ENCODE assay signal across 30 cellular contexts in genomic region chr2:25895046-25895445, GRCh38.
"Had no signal": no experiment of that assay in that cellular context is flagged by ENCODE, and none has a peak within 500 bp of the region (broad histone marks: within the 10 kb centered on the region; RNA-seq: fewer than 3 reads in every experiment).

No MANE protein-coding gene starts in this region.

- H3K4me2 ChIP-seq: SK-N-SH had no signal

- H3K27ac ChIP-seq: ascending aorta, body of pancreas, cardiac muscle cell, RWPE1, SJCRH30 had no signal

- DNase-seq: activated CD4-positive, alpha-beta T cell treated with anti-CD3 and anti-CD28 coated beads for 48 hours; activated CD4-positive, alpha-beta T cell treated with anti-CD3 and anti-CD28 coated beads, Interleukin-2, amount 50 U/mL, for 4 hours; activated CD4-positive, CD25-positive, alpha-beta regulatory T cell treated with anti-CD3 and anti-CD28 coated beads, Interleukin-2, amount 50 U/mL, for 72 hours; activated CD8-positive, alpha-beta memory T cell treated with anti-CD3 and anti-CD28 coated beads, Interleukin-2, amount 50 U/mL, for 48 hours; activated CD8-positive, alpha-beta T cell treated with anti-CD3 and anti-CD28 coated beads, Interleukin-2, amount 10 ng/mL, durations not matched to agents 7 days and 5 days; activated effector memory CD4-positive, alpha-beta T cell treated with Interleukin-2 at 50 U/mL for 16 hours; activated naive CD4-positive, alpha-beta T cell treated with Interleukin-2 at 50 U/mL for 16 hours; activated naive CD8-positive, alpha-beta T cell treated with anti-CD3 and anti-CD28 coated beads, Interleukin-2, amount 50 U/mL, for 24 hours; activated T-cell treated with anti-CD3 and anti-CD28 coated beads, Interleukin-2, amount 50 U/mL, for 1 hour; amniotic stem cell; KBM-7; NCI-H1048; NCI-H146; NCI-H187 treated with DMSO at 0.1 percent for 48 hours; NCI-H2081 treated with DMSO at 0.1 percent for 48 hours; NCI-H226; NCI-H526; NCI-H774; NK-92 treated with Interleukin-12 subunit alpha and Interleukin-12 subunit beta, amount 100 ng/mL, for 24 hours; OCI-M1; T-helper 1 cell had no signal

- H3K9me3 ChIP-seq: ascending aorta, body of pancreas, SJCRH30, SK-N-SH had no signal

- H3K4me1 ChIP-seq: ascending aorta, body of pancreas, SJCRH30 had no signal

- H3K4me3 ChIP-seq: ascending aorta, body of pancreas, cardiac muscle cell, SJCRH30 had no signal

- H3K9me2 ChIP-seq: SK-N-SH had no signal

- H3K27me3 ChIP-seq: ascending aorta, body of pancreas, cardiac muscle cell, SJCRH30 had no signal

- H3K4me3 Mint-ChIP-seq: activated CD8-positive, alpha-beta T cell treated with anti-CD3 and anti-CD28 coated beads, Interleukin-2, amount 10 ng/mL, durations not matched to agents 7 days and 5 days; activated naive CD8-positive, alpha-beta T cell treated with anti-CD3 and anti-CD28 coated beads, Interleukin-2, amount 50 U/mL, for 24 hours; activated T-helper 1 cell treated with anti-CD3 and anti-CD28 coated beads, Interleukin-12 subunit alpha, Interleukin-12 subunit beta, Interleukin-2, Interleukin-4 antibody, amounts not matched to agents 30 ng/mL and 10 ng/mL and 1 ng/mL, durations not matched to agents 14 hours and 24 hours and 36 hours; WTC11 had no signal

- H3K9me3 Mint-ChIP-seq: activated naive CD4-positive, alpha-beta T cell treated with anti-CD3 and anti-CD28 coated beads, Interleukin-2, amount 50 U/mL, for 72 hours; activated naive CD8-positive, alpha-beta T cell treated with anti-CD3 and anti-CD28 coated beads, Interleukin-2, amount 50 U/mL, for 24 hours; activated T-helper 1 cell treated with anti-CD3 and anti-CD28 coated beads, Interleukin-12 subunit alpha, Interleukin-12 subunit beta, Interleukin-2, Interleukin-4 antibody, amounts not matched to agents 30 ng/mL and 10 ng/mL and 1 ng/mL, durations not matched to agents 14 hours and 24 hours and 36 hours; WTC11 had no signal

- H3K36me3 Mint-ChIP-seq: activated naive CD4-positive, alpha-beta T cell treated with anti-CD3 and anti-CD28 coated beads, Interleukin-2, amount 50 U/mL, for 72 hours; WTC11 had no signal

- H3K36me3 ChIP-seq: ascending aorta, cardiac muscle cell, SJCRH30 had no signal

- H3K27ac Mint-ChIP-seq: activated CD8-positive, alpha-beta T cell treated with anti-CD3 and anti-CD28 coated beads, Interleukin-2, amount 10 ng/mL, durations not matched to agents 7 days and 5 days; activated naive CD4-positive, alpha-beta T cell treated with anti-CD3 and anti-CD28 coated beads, Interleukin-2, amount 50 U/mL, for 72 hours; activated naive CD8-positive, alpha-beta T cell treated with anti-CD3 and anti-CD28 coated beads, Interleukin-2, amount 50 U/mL, for 24 hours; activated T-helper 1 cell treated with anti-CD3 and anti-CD28 coated beads, Interleukin-12 subunit alpha, Interleukin-12 subunit beta, Interleukin-2, Interleukin-4 antibody, amounts not matched to agents 30 ng/mL and 10 ng/mL and 1 ng/mL, durations not matched to agents 14 hours and 24 hours and 36 hours had no signal

- H3K27me3 Mint-ChIP-seq: activated naive CD8-positive, alpha-beta T cell treated with anti-CD3 and anti-CD28 coated beads, Interleukin-2, amount 50 U/mL, for 24 hours had no signal

- H3K9ac ChIP-seq: SK-N-SH had no signal

- H3K4me1 Mint-ChIP-seq: activated naive CD8-positive, alpha-beta T cell treated with anti-CD3 and anti-CD28 coated beads, Interleukin-2, amount 50 U/mL, for 24 hours had no signal
